Comparison of ENCODE assay signal across 16 cellular contexts in genomic region chr17:32492281-32492623, GRCh38. TPM values are rescaled to one million over a fixed set of nuclear protein-coding genes. Genes with fewer than 3 reads are reported as not detected.
DNase-seq lines count a peak whose midpoint lies in the region; ATAC-seq and TF ChIP-seq lines count a peak whose summit lies in the region.
"Had no signal": no experiment of that assay in that cellular context is flagged by ENCODE, and none has a peak within 500 bp of the region (broad histone marks: within the 10 kb centered on the region; RNA-seq: fewer than 3 reads in every experiment).

No MANE protein-coding gene starts in this region.

- peaks cover 38% of the 10 kb centered on the region for H3K4me1 Mint-ChIP-seq in activated T-helper 1 cell treated with anti-CD3 and anti-CD28 coated beads, Interleukin-12 subunit alpha, Interleukin-12 subunit beta, Interleukin-2, Interleukin-4 antibody, amounts not matched to agents 30 ng/mL and 10 ng/mL and 1 ng/mL, durations not matched to agents 14 hours and 24 hours and 36 hours (ENCODE audit: low read depth)
- H3K4me1 Mint-ChIP-seq in naive B cell, result peaks cover 45 to 68% (median 59%) of the 10 kb centered on the region in 3 donors

- intact Hi-C loops in activated T-helper 1 cell treated with anti-CD3 and anti-CD28 coated beads, Interleukin-12 subunit alpha, Interleukin-12 subunit beta, Interleukin-2, Interleukin-4 antibody, amounts not matched to agents 30 ng/mL and 10 ng/mL and 1 ng/mL, durations not matched to agents 14 hours and 24 hours and 36 hours (cut with micrococcal nuclease), result no loop called here

- peak overlapping the region; percentile 18 for H3K27ac Mint-ChIP-seq in activated T-helper 1 cell treated with anti-CD3 and anti-CD28 coated beads, Interleukin-12 subunit alpha, Interleukin-12 subunit beta, Interleukin-2, Interleukin-4 antibody, amounts not matched to agents 30 ng/mL and 10 ng/mL and 1 ng/mL, durations not matched to agents 14 hours and 24 hours and 36 hours
- H3K27ac Mint-ChIP-seq in naive B cell, result peak overlapping the region; percentile 69 to 97 (median 88)
- H3K27ac Mint-ChIP-seq: HFFc6 had no signal

- peak overlapping the region; percentile 64 for H3K4me3 ChIP-seq in GM12875 (ENCODE audit: low read depth, low read length)
- H3K4me3 ChIP-seq: hepatocyte, suprapubic skin had no signal

- peak overlapping the region; percentile 26 for H3K4me3 Mint-ChIP-seq in activated T-helper 1 cell treated with anti-CD3 and anti-CD28 coated beads, Interleukin-12 subunit alpha, Interleukin-12 subunit beta, Interleukin-2, Interleukin-4 antibody, amounts not matched to agents 30 ng/mL and 10 ng/mL and 1 ng/mL, durations not matched to agents 14 hours and 24 hours and 36 hours
- H3K4me3 Mint-ChIP-seq in naive B cell, result peak overlapping the region; percentile 51 to 89 (median 77)
- H3K4me3 Mint-ChIP-seq: HFFc6 had no signal

- ATAC-seq in naive B cell (ENCODE audit: low read depth in 2 of 2) (no peak), GM21390 (IDR thresholded peaks at IDR 0.05; ENCODE audit: unreplicated experiment) (no peak), GM21619 (IDR thresholded peaks at IDR 0.05; ENCODE audit: unreplicated experiment) (no peak)
- ATAC-seq: left ventricle myocardium superior, SK-N-SH treated with all-trans-retinoic acid at 6 μM for 48 hours had no signal

- H3K36me3 Mint-ChIP-seq in activated T-helper 1 cell treated with anti-CD3 and anti-CD28 coated beads, Interleukin-12 subunit alpha, Interleukin-12 subunit beta, Interleukin-2, Interleukin-4 antibody, amounts not matched to agents 30 ng/mL and 10 ng/mL and 1 ng/mL, durations not matched to agents 14 hours and 24 hours and 36 hours (ENCODE audit: low read depth), result peaks cover 19% of the 10 kb centered on the region
- no peaks in the 10 kb centered on the region for H3K36me3 Mint-ChIP-seq in naive B cell

- DNase-seq in DMS 273 (lab: John Stamatoyannopoulos, UW; ENCODE audit: unreplicated experiment) (peak; percentile 55), DMS 273 treated with DMSO at 0.1 percent for 48 hours (lab: John Stamatoyannopoulos, UW) (no peak), naive B cell (no peak), A172 (ENCODE audit: low spot score) (no peak)
- no peak for DNase-seq in activated T-helper 1 cell treated with anti-CD3 and anti-CD28 coated beads, Interleukin-12 subunit alpha, Interleukin-12 subunit beta, Interleukin-2, Interleukin-4 antibody, amounts not matched to agents 30 ng/mL and 10 ng/mL and 1 ng/mL, durations not matched to agents 14 hours and 24 hours and 36 hours (ENCODE audit: low spot score)
- DNase-seq: activated CD4-positive, CD25-positive, alpha-beta regulatory T cell treated with anti-CD3 and anti-CD28 coated beads, Interleukin-2, amount 50 U/mL, for 72 hours; COR-L47; HFFc6; left ventricle myocardium superior; small intestine had no signal

- H3K9me3 Mint-ChIP-seq in activated T-helper 1 cell treated with anti-CD3 and anti-CD28 coated beads, Interleukin-12 subunit alpha, Interleukin-12 subunit beta, Interleukin-2, Interleukin-4 antibody, amounts not matched to agents 30 ng/mL and 10 ng/mL and 1 ng/mL, durations not matched to agents 14 hours and 24 hours and 36 hours, result no peaks in the 10 kb centered on the region
- H3K9me3 Mint-ChIP-seq in naive B cell, result no peaks in the 10 kb centered on the region
- H3K9me3 Mint-ChIP-seq: HFFc6 had no signal

- no peak for TF ChIP-seq CTCF in GM12875 (IDR thresholded peaks at IDR 0.05; ENCODE audit: borderline replicate concordance, insufficient read depth, low read depth, low read length)

- H3K27me3 Mint-ChIP-seq in activated T-helper 1 cell treated with anti-CD3 and anti-CD28 coated beads, Interleukin-12 subunit alpha, Interleukin-12 subunit beta, Interleukin-2, Interleukin-4 antibody, amounts not matched to agents 30 ng/mL and 10 ng/mL and 1 ng/mL, durations not matched to agents 14 hours and 24 hours and 36 hours (ENCODE audit: insufficient read depth), result peaks cover 3% of the 10 kb centered on the region
- H3K27me3 Mint-ChIP-seq in naive B cell, result no peaks in the 10 kb centered on the region

RNA-seq across cellular contexts. Expression of gene CDK5R1, which starts 5.5 kb away (rescaled TPM):
- 6.1 and 7.1 TPM in 2 replicates for total RNA-seq in activated T-helper 1 cell treated with anti-CD3 and anti-CD28 coated beads, Interleukin-12 subunit alpha, Interleukin-12 subunit beta, Interleukin-2, Interleukin-4 antibody, amounts not matched to agents 30 ng/mL and 10 ng/mL and 1 ng/mL, durations not matched to agents 14 hours and 24 hours and 36 hours
- 10 to 100 TPM in 1 of 6 donors, 1 to 10 TPM in 5; 2.7 to 11.5 (median 4.2) TPM for polyA plus RNA-seq in naive B cell (ENCODE audit: low read depth in 6 of 6)
- total RNA-seq in A172 (2014; rRNA removed; shearing (Covaris generic)), result 5.0 and 6.3 TPM in 2 replicates

RNA-seq across cellular contexts. Expression of gene PSMD11, which starts 47.9 kb away (rescaled TPM):
- total RNA-seq in activated T-helper 1 cell treated with anti-CD3 and anti-CD28 coated beads, Interleukin-12 subunit alpha, Interleukin-12 subunit beta, Interleukin-2, Interleukin-4 antibody, amounts not matched to agents 30 ng/mL and 10 ng/mL and 1 ng/mL, durations not matched to agents 14 hours and 24 hours and 36 hours, result 190 and 198 TPM in 2 replicates
- 100 to 1,000 TPM; 107 to 128 (median 111) TPM for polyA plus RNA-seq in naive B cell (ENCODE audit: low read depth in 6 of 6)
- 214 and 304 TPM in 2 replicates for total RNA-seq in A172 (2014; rRNA removed; shearing (Covaris generic))
